Comparison of ENCODE assay signal across 8 cellular contexts in the genomic region with DNA sequence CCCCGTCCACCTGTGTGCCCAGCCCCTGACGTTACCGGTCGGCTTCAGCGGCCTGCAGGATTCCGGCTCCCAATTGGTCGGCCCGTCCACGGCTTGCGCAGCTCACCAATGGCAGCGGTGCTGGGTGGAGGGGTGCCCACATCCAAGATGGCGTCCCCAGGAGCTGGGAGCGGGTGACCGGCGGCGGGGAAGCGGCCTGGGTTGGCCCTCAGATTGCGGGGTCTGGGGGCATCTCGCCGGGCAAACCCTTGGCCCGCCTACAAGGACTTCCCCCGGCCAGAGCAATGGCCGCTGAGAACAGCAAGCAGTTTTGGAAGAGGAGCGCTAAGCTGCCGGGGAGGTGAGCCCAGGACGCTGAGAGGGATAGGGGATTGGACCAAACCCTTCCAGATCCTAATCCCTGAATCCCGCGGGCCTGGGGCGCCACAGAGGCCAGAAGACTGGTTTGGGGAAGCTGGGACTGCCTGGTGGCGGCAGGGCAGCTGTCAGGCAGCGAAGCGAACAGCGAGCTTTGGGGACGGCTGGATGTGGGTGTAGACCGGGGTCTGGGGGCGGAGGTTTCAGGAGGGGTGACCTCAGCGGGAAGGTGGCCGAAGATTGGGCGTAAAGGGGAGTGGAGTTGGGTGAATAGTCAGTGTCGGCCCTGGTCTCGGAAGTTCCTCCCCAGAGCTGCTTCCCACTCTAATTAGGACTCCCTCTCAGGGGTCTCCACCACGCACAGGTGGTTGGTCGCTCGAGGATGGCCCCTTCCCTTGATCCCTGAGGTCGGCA. TPM values are rescaled to one million over a fixed set of nuclear protein-coding genes. Genes with fewer than 3 reads are reported as not detected.
DNase-seq lines count a peak whose midpoint lies in the region; FAIRE-seq and TF ChIP-seq lines count a peak whose summit lies in the region.

A gene with protein sequence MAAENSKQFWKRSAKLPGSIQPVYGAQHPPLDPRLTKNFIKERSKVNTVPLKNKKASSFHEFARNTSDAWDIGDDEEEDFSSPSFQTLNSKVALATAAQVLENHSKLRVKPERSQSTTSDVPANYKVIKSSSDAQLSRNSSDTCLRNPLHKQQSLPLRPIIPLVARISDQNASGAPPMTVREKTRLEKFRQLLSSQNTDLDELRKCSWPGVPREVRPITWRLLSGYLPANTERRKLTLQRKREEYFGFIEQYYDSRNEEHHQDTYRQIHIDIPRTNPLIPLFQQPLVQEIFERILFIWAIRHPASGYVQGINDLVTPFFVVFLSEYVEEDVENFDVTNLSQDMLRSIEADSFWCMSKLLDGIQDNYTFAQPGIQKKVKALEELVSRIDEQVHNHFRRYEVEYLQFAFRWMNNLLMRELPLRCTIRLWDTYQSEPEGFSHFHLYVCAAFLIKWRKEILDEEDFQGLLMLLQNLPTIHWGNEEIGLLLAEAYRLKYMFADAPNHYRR (plus strand): TSS at position 139 of the 771 bp plus-strand sequence. CDS start 146 bp downstream, at position 285.
A gene (minus strand): TSS at position 511 of the 771 bp plus-strand sequence. CDS start 39,114 bp downstream, outside the sequence.

- peak within 1 kb of the TSS; percentile 94 for H3K27ac Mint-ChIP-seq in HFFc6
- peak within 1 kb of the TSS; percentile 89 for H3K27ac Mint-ChIP-seq in activated naive CD4-positive, alpha-beta T cell treated with anti-CD3 and anti-CD28 coated beads, Interleukin-2, amount 10 ng/mL, durations not matched to agents 7 days and 5 days

- peak; percentile 80 for FAIRE-seq in frontal cortex (lab: Jason Lieb, UNC)

- peaks cover 52% of the 10 kb centered on the region for H3K4me1 Mint-ChIP-seq in HFFc6 (ENCODE audit: low read depth)
- H3K4me1 Mint-ChIP-seq in activated naive CD4-positive, alpha-beta T cell treated with anti-CD3 and anti-CD28 coated beads, Interleukin-2, amount 10 ng/mL, durations not matched to agents 7 days and 5 days: peaks cover 50% of the 10 kb centered on the region

- H3K36me3 ChIP-seq in neutrophil: no peaks in the 10 kb centered on the region

- H3K4me1 ChIP-seq in neutrophil (ENCODE audit: control insufficient read depth in 1 of 2, insufficient read depth in 1 of 2, low read depth in 1 of 2, low read length in 1 of 2): peaks cover 43 to 44% of the 10 kb centered on the region in 2 experiments

- in situ Hi-C loops in SK-MEL-5 (cut with HindIII; ENCODE audit: low pct_unique_long_range_greater_than_20kb, low sequenced_read_pairs): no loop called here

- H3K27me3 Mint-ChIP-seq in HFFc6 (ENCODE audit: insufficient read depth): peaks cover 4% of the 10 kb centered on the region
- H3K27me3 Mint-ChIP-seq in activated naive CD4-positive, alpha-beta T cell treated with anti-CD3 and anti-CD28 coated beads, Interleukin-2, amount 10 ng/mL, durations not matched to agents 7 days and 5 days: no peaks in the 10 kb centered on the region

- peak within 1 kb of the TSS; percentile 91 for H3K4me3 Mint-ChIP-seq in HFFc6
- peak within 1 kb of the TSS; percentile 91 for H3K4me3 Mint-ChIP-seq in activated naive CD4-positive, alpha-beta T cell treated with anti-CD3 and anti-CD28 coated beads, Interleukin-2, amount 10 ng/mL, durations not matched to agents 7 days and 5 days

- CTCF ChIA-PET in activated naive CD4-positive, alpha-beta T cell treated with anti-CD3 and anti-CD28 coated beads, Interleukin-2, amount 10 ng/mL, durations not matched to agents 7 days and 5 days (lab: Charles Lee): interaction anchor here (0.7 to 1.1 kb wide), 4 partner anchors 34 to 240 kb away, joined by 3 to 4 read pairs (median 3); no protein-coding TSS in a partner anchor

- no peaks in the 10 kb centered on the region for H3K36me3 Mint-ChIP-seq in HFFc6 (ENCODE audit: low read depth)
- H3K36me3 Mint-ChIP-seq in activated naive CD4-positive, alpha-beta T cell treated with anti-CD3 and anti-CD28 coated beads, Interleukin-2, amount 10 ng/mL, durations not matched to agents 7 days and 5 days: peaks cover 26% of the 10 kb centered on the region

- DNase-seq in GM04504 (ENCODE audit: low read depth): peak; percentile 85
- peak; percentile 92 for DNase-seq in HFFc6
- peak; percentile 96 for DNase-seq in NAMALWA (ENCODE audit: low spot score)
- peak; percentile 95 for DNase-seq in SK-MEL-5 (ENCODE audit: low read depth, low spot score)
- peak; percentile 98 for DNase-seq in activated naive CD4-positive, alpha-beta T cell treated with anti-CD3 and anti-CD28 coated beads, Interleukin-2, amount 10 ng/mL, durations not matched to agents 7 days and 5 days
- peak; percentile 80 to 98 for DNase-seq in frontal cortex (ENCODE audit: low spot score in 2 of 2)
- peak; percentile 54 to 99 (median 94) for DNase-seq in substantia nigra (lab: John Stamatoyannopoulos, UW)

- H3K9me3 Mint-ChIP-seq in HFFc6: no peaks in the 10 kb centered on the region
- no peaks in the 10 kb centered on the region for H3K9me3 Mint-ChIP-seq in activated naive CD4-positive, alpha-beta T cell treated with anti-CD3 and anti-CD28 coated beads, Interleukin-2, amount 10 ng/mL, durations not matched to agents 7 days and 5 days

- no peaks in the 10 kb centered on the region for H3K27me3 ChIP-seq in neutrophil

- H3K9me3 ChIP-seq in neutrophil: no peaks in the 10 kb centered on the region

- H3K27ac ChIP-seq in neutrophil (peak within 1 kb of the TSS; percentile 86), substantia nigra (ENCODE audit: low read depth, low read length, poor library complexity, severe bottlenecking) (peak within 1 kb of the TSS; percentile 77)

- no peak for TF ChIP-seq CTCF in HFFc6 (IDR thresholded peaks at IDR 0.05)
- no peak for TF ChIP-seq CTCF in neutrophil (IDR thresholded peaks at IDR 0.05)

- H3K4me3 ChIP-seq in neutrophil (ENCODE audit: low read depth in 1 of 2, low read length in 1 of 2): peak within 1 kb of the TSS; percentile 93 to 96

RNA-seq across cellular contexts. Expression of the first gene that starts in this region (rescaled TPM):
- total RNA-seq in HFFc6 (2021; fragmentation: NEBNext Ultra II Directional; extraction: Animal tissue kit (Norgen Biotek cat#: 25700)): 1 to 10 TPM; 9.0 to 9.6 (median 9.2) TPM
- total RNA-seq in SK-MEL-5 (2014; rRNA removed; shearing (Covaris generic)): 6.5 and 7.1 TPM in 2 replicates
- polyA plus RNA-seq in SK-MEL-5 (2015; cell fraction: cytosol; rRNA removed): 10.2 and 10.7 TPM in 2 replicates
- 9.3 and 9.8 TPM in 2 replicates for polyA plus RNA-seq in SK-MEL-5 (2015; cell fraction: nucleus; rRNA removed)
- total RNA-seq in frontal cortex: 8.2 TPM

RNA-seq across cellular contexts. Expression of the second gene that starts in this region (rescaled TPM):
- 1 to 10 TPM in 5 of 6 experiments, under 1 TPM in 1; 0.99 to 2.0 (median 1.6) TPM for total RNA-seq in HFFc6 (2021; fragmentation: NEBNext Ultra II Directional; extraction: Animal tissue kit (Norgen Biotek cat#: 25700))
- 0.11 and 0.40 TPM in 2 replicates for total RNA-seq in SK-MEL-5 (2014; rRNA removed; shearing (Covaris generic))
- polyA plus RNA-seq in SK-MEL-5 (2015; cell fraction: cytosol; rRNA removed): 0.14 and 1.2 TPM in 2 replicates
- polyA plus RNA-seq in SK-MEL-5 (2015; cell fraction: nucleus; rRNA removed): not detected in 2 replicates
- total RNA-seq in frontal cortex: 1.2 TPM

Comparison
In these comparisons a context has a peak if more than half of its experiments do, and no peak if none do; other contexts are left out.
1. Peak in every context shown above with its lines: DNase-seq, H3K4me3 ChIP-seq and H3K27ac ChIP-seq.